8 cellular contexts compared by ENCODE assay signal in the genomic region with DNA sequence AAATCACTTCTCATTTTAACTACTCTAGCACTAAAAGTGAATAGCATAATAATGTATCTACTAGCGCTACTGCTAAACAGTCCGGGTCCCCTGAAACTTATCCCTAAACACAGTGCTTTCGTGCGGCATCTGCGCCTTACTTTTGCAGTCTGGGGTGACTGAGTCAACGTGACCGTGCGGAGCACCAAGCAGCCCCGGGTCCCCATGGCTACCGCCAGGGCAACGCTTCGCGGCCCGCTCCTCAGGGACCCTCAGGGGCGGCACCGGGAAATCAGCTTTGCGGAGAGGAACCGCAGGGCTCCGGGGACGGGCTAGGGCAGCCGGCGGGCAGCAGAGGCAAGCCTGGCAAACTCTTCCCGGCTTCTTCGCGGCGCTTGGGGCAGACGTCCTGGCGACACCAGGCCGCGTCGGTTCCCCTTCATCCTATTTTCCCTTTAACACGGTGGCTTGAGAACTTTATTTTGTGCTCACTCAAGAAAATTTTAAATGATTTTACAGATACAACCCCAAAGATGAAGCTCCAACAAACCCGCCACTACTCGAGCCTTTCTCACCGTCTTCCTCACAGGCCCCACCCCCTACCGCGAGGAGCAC.
DNase-seq lines count a peak whose midpoint lies in the region; ATAC-seq lines count a peak whose summit lies in the region.

No MANE protein-coding gene starts in this region.

- H3K4me3 ChIP-seq in duodenal mucosa (ENCODE audit: low read depth in 1 of 2, low read length in 2 of 2) = peak overlapping the region; percentile 87 to 92

- ATAC-seq in HG02642 (IDR thresholded peaks at IDR 0.05; ENCODE audit: poor library complexity, unreplicated experiment) = peak; percentile 23

- no peaks in the 10 kb centered on the region for H3K9me3 ChIP-seq in duodenal mucosa (ENCODE audit: control insufficient read depth in 1 of 2, low read length in 2 of 2)

- peak; percentile 91 for DNase-seq in DMS 273 (lab: John Stamatoyannopoulos, UW; ENCODE audit: unreplicated experiment)
- DNase-seq in DMS 273 treated with DMSO at 0.1 percent for 48 hours (lab: John Stamatoyannopoulos, UW) = no peak
- peak; percentile 32 for DNase-seq in NCI-H2107 (lab: John Stamatoyannopoulos, UW)
- peak; percentile 62 to 66 for DNase-seq in activated CD4-positive, alpha-beta T cell treated with anti-CD3 and anti-CD28 coated beads, Interleukin-2, amount 50 U/mL, for 48 hours
- DNase-seq in medulla oblongata (ENCODE audit: extremely low spot score) = peak; percentile 60
- DNase-seq in stimulated activated CD8-positive, alpha-beta memory T cell treated with anti-CD3 and anti-CD28 coated beads, Interleukin-15, amount 100 ng/mL, for 24 hours (ENCODE audit: low read depth) = peak; percentile 31

- no peaks in the 10 kb centered on the region for H3K27me3 ChIP-seq in duodenal mucosa (ENCODE audit: control insufficient read depth in 1 of 2, insufficient read depth in 2 of 2, low read length in 2 of 2)

- H3K9ac ChIP-seq in duodenal mucosa (ENCODE audit: low read depth in 1 of 2, low read length in 2 of 2) = peak overlapping the region; percentile 76 to 84

- H3K4me1 ChIP-seq in duodenal mucosa (ENCODE audit: control insufficient read depth in 1 of 2, insufficient read depth in 2 of 2, low read length in 2 of 2) = peaks cover 16 to 23% of the 10 kb centered on the region in 2 donors

- no peaks in the 10 kb centered on the region for H3K36me3 ChIP-seq in duodenal mucosa (ENCODE audit: control insufficient read depth in 1 of 2, insufficient read depth in 2 of 2, low read length in 2 of 2)

- H3K27ac ChIP-seq in duodenal mucosa (ENCODE audit: low read depth, low read length) = peak overlapping the region; percentile 98
